ENCODE assay signal across 20 cellular contexts in genomic region chrX:150438165-150438564, GRCh38.
A peak's percentile ranks its signal among the peaks of the same experiment; 100 is the strongest.
DNase-seq lines count a peak whose midpoint lies in the region; ATAC-seq, FAIRE-seq and TF ChIP-seq lines count a peak whose summit lies in the region.
"Had no signal": no experiment of that assay in that cellular context is flagged by ENCODE, and none has a peak within 500 bp of the region (broad histone marks: within the 10 kb centered on the region; RNA-seq: fewer than 3 reads in every experiment).

No MANE protein-coding gene starts in this region.

- H4K20me1 ChIP-seq in astrocyte (ENCODE audit: insufficient read depth, low read length) = peaks cover 6% of the 10 kb centered on the region

- H3K4me1 ChIP-seq in astrocyte (ENCODE audit: insufficient read depth, low read length) = peaks cover 6% of the 10 kb centered on the region
- no peaks in the 10 kb centered on the region for H3K4me1 ChIP-seq in right atrium auricular region
- H3K4me1 ChIP-seq: Caco-2 had no signal

- peak; percentile 93 for FAIRE-seq in astrocyte (lab: Jason Lieb, UNC)
- FAIRE-seq: H1, RCC 7860 had no signal

- DNase-seq in GM04504 (ENCODE audit: low read depth) (peak; percentile 22), astrocyte (ENCODE audit: low read depth) (no peak), fibroblast of pulmonary artery (ENCODE audit: low read depth) (peak; percentile 26), brain microvascular endothelial cell (no peak), right atrium auricular region (ENCODE audit: low spot score) (no peak), NCI-H524 treated with DMSO at 0.1 percent for 48 hours (lab: John Stamatoyannopoulos, UW) (no peak)
- DNase-seq: Caco-2; CD4-positive, alpha-beta T cell; DMS153; MM.1S; NCI-H1092; NCI-H146; NCI-H2029 treated with DMSO at 0.1 percent for 48 hours; NCI-H2171; NCI-H446; NCI-H69 had no signal

- H3K27me3 ChIP-seq in astrocyte (ENCODE audit: insufficient read depth, low read length) (no peaks in the 10 kb centered on the region), brain microvascular endothelial cell (replicated peaks) (no peaks in the 10 kb centered on the region), right atrium auricular region (no peaks in the 10 kb centered on the region)

- no peak overlapping the region for H3K4me3 Mint-ChIP-seq in astrocyte (ENCODE audit: unreplicated experiment)
- H3K4me3 Mint-ChIP-seq: CD4-positive, alpha-beta T cell had no signal

- ATAC-seq in HG02885 (IDR thresholded peaks at IDR 0.05; ENCODE audit: poor library complexity, unreplicated experiment) = no peak
- ATAC-seq: Right ventricle myocardium inferior had no signal

- H3K9me3 ChIP-seq in astrocyte (ENCODE audit: insufficient read depth, low read depth, low read length) (no peaks in the 10 kb centered on the region), right atrium auricular region (no peaks in the 10 kb centered on the region)
- H3K9me3 ChIP-seq: Caco-2 had no signal

- no peaks in the 10 kb centered on the region for H3K36me3 ChIP-seq in astrocyte (ENCODE audit: insufficient read depth, low read length)
- no peaks in the 10 kb centered on the region for H3K36me3 ChIP-seq in brain microvascular endothelial cell (replicated peaks)
- H3K36me3 ChIP-seq in right atrium auricular region = no peaks in the 10 kb centered on the region

- H3K79me2 ChIP-seq in astrocyte (ENCODE audit: insufficient read depth, low read length) = peaks cover 49% of the 10 kb centered on the region

- H3K4me1 Mint-ChIP-seq in astrocyte (ENCODE audit: low read depth, unreplicated experiment) = peaks cover 4% of the 10 kb centered on the region

- H3K27ac Mint-ChIP-seq in astrocyte (ENCODE audit: unreplicated experiment) = no peak overlapping the region
- H3K27ac Mint-ChIP-seq: CD4-positive, alpha-beta T cell had no signal

- no peak overlapping the region for H3K9ac ChIP-seq in astrocyte (ENCODE audit: low read length)

- in situ Hi-C loops in brain microvascular endothelial cell (cut with HindIII; ENCODE audit: low pct_ligation_motif_present, low sequenced_read_pairs) = no loop called here

- H3K9me3 Mint-ChIP-seq in astrocyte (ENCODE audit: unreplicated experiment) = no peaks in the 10 kb centered on the region
- H3K9me3 Mint-ChIP-seq: CD4-positive, alpha-beta T cell had no signal

- TF ChIP-seq CTCF in astrocyte (IDR thresholded peaks at IDR 0.05; ENCODE audit: insufficient read depth, low read depth, low read length) (no peak), fibroblast of pulmonary artery (IDR thresholded peaks at IDR 0.05; ENCODE audit: low read length, missing control alignments) (no peak), brain microvascular endothelial cell (IDR thresholded peaks at IDR 0.05; ENCODE audit: low read depth, low read length, missing control alignments) (no peak), right atrium auricular region (IDR thresholded peaks at IDR 0.05) (no peak)

- H3K27me3 Mint-ChIP-seq in astrocyte (ENCODE audit: low read depth, unreplicated experiment) = no peaks in the 10 kb centered on the region
- H3K27me3 Mint-ChIP-seq: CD4-positive, alpha-beta T cell had no signal

- no peak overlapping the region for H2AFZ ChIP-seq in astrocyte (ENCODE audit: low read depth, low read length)

- no peaks in the 10 kb centered on the region for H3K36me3 Mint-ChIP-seq in astrocyte (ENCODE audit: low read depth, unreplicated experiment)

- H3K4me3 ChIP-seq in astrocyte (ENCODE audit: insufficient read depth, low read depth, low read length) = no peak overlapping the region
- no peak overlapping the region for H3K4me3 ChIP-seq in fibroblast of pulmonary artery (replicated peaks; ENCODE audit: low read depth, low read length)
- no peak overlapping the region for H3K4me3 ChIP-seq in brain microvascular endothelial cell (ENCODE audit: low read depth, low read length)
- no peak overlapping the region for H3K4me3 ChIP-seq in right atrium auricular region

- no peak overlapping the region for H3K4me2 ChIP-seq in astrocyte (ENCODE audit: low read length)

- H3K27ac ChIP-seq in astrocyte (ENCODE audit: low read depth, low read length) (no peak overlapping the region), brain microvascular endothelial cell (no peak overlapping the region), right atrium auricular region (no peak overlapping the region)

Comparison
In these comparisons a context has a peak if more than half of its experiments do, and no peak if none do; other contexts are left out.
1. DNase-seq: peak in GM04504 (single experiment) and fibroblast of pulmonary artery (single experiment); none in astrocyte (single experiment), brain microvascular endothelial cell (single experiment), right atrium auricular region (single experiment) and NCI-H524 treated with DMSO at 0.1 percent for 48 hours (single experiment).